Comparison of ENCODE assay signal across 8 cellular contexts in genomic region chr4:88008133-88008621, GRCh38. TPM values are rescaled to one million over a fixed set of nuclear protein-coding genes. Genes with fewer than 3 reads are reported as not detected.
DNase-seq lines count a peak whose midpoint lies in the region; TF ChIP-seq lines count a peak whose summit lies in the region.

No MANE protein-coding gene starts in this region.

- TF ChIP-seq CTCF in HFF-Myc (IDR thresholded peaks at IDR 0.05; ENCODE audit: low read depth, low read length, missing control alignments) (no peak), epithelial cell of proximal tubule (conservative IDR thresholded peaks at IDR 0.05; ENCODE audit: low read depth, low read length) (no peak), mesothelial cell of epicardium (IDR thresholded peaks at IDR 0.05; ENCODE audit: unreplicated experiment) (no peak)

- no peaks in the 10 kb centered on the region for H3K36me3 ChIP-seq in MG63

- H3K9me3 ChIP-seq in MG63, result no peaks in the 10 kb centered on the region

- peaks cover 49% of the 10 kb centered on the region for H3K4me1 Mint-ChIP-seq in mesothelial cell of epicardium

- no peaks in the 10 kb centered on the region for H3K27me3 ChIP-seq in MG63

- H3K27ac ChIP-seq in temporal lobe (ENCODE audit: low read depth, low read length), result peak overlapping the region; percentile 72

- H3K4me3 Mint-ChIP-seq in mesothelial cell of epicardium, result peak overlapping the region; percentile 81

- H3K4me3 ChIP-seq in HFF-Myc (replicated peaks; ENCODE audit: low read depth, low read length) (peak overlapping the region; percentile 51), MG63 (peak overlapping the region; percentile 60), epithelial cell of proximal tubule (ENCODE audit: low read depth, low read length) (peak overlapping the region; percentile 84)

- no peaks in the 10 kb centered on the region for H3K9me3 Mint-ChIP-seq in mesothelial cell of epicardium

- H3K36me3 Mint-ChIP-seq in mesothelial cell of epicardium, result no peaks in the 10 kb centered on the region

- peak; percentile 72 for DNase-seq in activated CD8-positive, alpha-beta memory T cell treated with anti-CD3 and anti-CD28 coated beads for 24 hours
- no peak for DNase-seq in activated CD8-positive, alpha-beta memory T cell treated with anti-CD3 and anti-CD28 coated beads, Interleukin-2, amount 50 U/mL, for 4 hours
- DNase-seq in HFF-Myc (ENCODE audit: extremely low read depth, low read depth) (no peak), MG63 (peak; percentile 51), epithelial cell of proximal tubule (ENCODE audit: low read depth) (no peak), mesothelial cell of epicardium (ENCODE audit: low spot score in 2 of 2, unreplicated experiment in 2 of 2) (peak; percentile 29 to 67)
- peak; percentile 6 for DNase-seq in activated CD4-positive, alpha-beta T cell treated with anti-CD3 and anti-CD28 coated beads, Interleukin-2, amount 50 U/mL, for 1 hour

- peak overlapping the region; percentile 94 for H3K27ac Mint-ChIP-seq in mesothelial cell of epicardium

- peaks cover 7% of the 10 kb centered on the region for H3K27me3 Mint-ChIP-seq in mesothelial cell of epicardium (ENCODE audit: low read depth)

RNA-seq across cellular contexts. Expression of gene PKD2, which starts 0.7 kb away (rescaled TPM):
- 9.0 and 14.2 TPM in 2 replicates for total RNA-seq in MG63 (2014; rRNA removed; shearing (Covaris generic); ENCODE audit: low replicate concordance)
- total RNA-seq in epithelial cell of proximal tubule, result 14.1 and 14.7 TPM in 2 replicates
- total RNA-seq in mesothelial cell of epicardium, result 63.3 to 65.7 TPM (median 65.5 TPM) in 3 replicates
- total RNA-seq in temporal lobe, result 35.4 TPM

RNA-seq across cellular contexts. Expression of gene SPP1, which starts 32.7 kb away (rescaled TPM):
- not detected in 2 replicates for total RNA-seq in MG63 (2014; rRNA removed; shearing (Covaris generic); ENCODE audit: low replicate concordance)
- total RNA-seq in epithelial cell of proximal tubule (112 and 694 TPM in 2 replicates), mesothelial cell of epicardium (23.9 to 33.3 TPM (median 30.3 TPM) in 3 replicates), temporal lobe (73.0 TPM)

Comparison
In these comparisons a context has a peak if more than half of its experiments do, and no peak if none do; other contexts are left out.
1. DNase-seq: peak in activated CD8-positive, alpha-beta memory T cell treated with anti-CD3 and anti-CD28 coated beads for 24 hours (single experiment), MG63 (single experiment), activated CD4-positive, alpha-beta T cell treated with anti-CD3 and anti-CD28 coated beads, Interleukin-2, amount 50 U/mL, for 1 hour (single experiment) and mesothelial cell of epicardium (2 of 2); none in activated CD8-positive, alpha-beta memory T cell treated with anti-CD3 and anti-CD28 coated beads, Interleukin-2, amount 50 U/mL, for 4 hours (single experiment), HFF-Myc (single experiment) and epithelial cell of proximal tubule (single experiment).
2. RNA of gene SPP1, which starts 32.7 kb away (total RNA-seq): 112 to 694 TPM in epithelial cell of proximal tubule, 73.0 TPM in temporal lobe (single experiment) and 23.9 to 33.3 TPM in mesothelial cell of epicardium; not detected in MG63; every median in the first group is over 10 times any median in the second.
3. Peak in every context shown above with its lines, with median percentiles within 50 percentile points of each other: H3K4me3 ChIP-seq.